10 cellular contexts compared by ENCODE assay signal in the genomic region with DNA sequence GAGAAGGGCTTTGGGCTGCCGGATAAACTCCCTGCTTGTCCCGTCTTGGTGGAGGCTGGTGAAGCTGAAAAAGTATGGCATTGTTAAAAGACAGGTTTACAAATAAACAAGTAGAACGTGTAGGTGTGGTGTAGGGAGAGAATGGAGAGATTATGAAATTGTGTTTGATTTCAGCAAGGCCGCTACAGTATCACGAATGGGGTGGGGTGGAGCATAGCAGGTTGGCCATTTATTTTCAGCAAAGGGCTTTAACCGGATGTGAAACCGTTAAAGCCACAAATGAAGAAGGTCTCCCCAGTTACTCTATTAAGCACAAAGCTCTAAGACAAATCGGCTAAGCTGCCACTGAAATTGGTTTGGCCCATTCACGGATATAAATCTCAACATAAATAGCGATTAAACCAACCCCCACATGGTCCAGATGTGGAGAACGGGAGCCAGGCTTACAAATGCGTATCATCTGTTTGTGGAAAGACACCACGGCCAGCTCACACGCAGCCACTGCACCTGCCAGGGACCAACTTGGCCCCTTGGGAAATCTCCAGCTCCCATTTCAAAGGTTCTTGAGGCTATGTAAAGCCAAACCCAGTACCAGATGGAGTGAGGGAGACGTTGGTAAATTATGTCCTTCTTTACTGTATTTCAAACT.
DNase-seq lines count a peak whose midpoint lies in the region; ATAC-seq and TF ChIP-seq lines count a peak whose summit lies in the region.
"Had no signal": no experiment of that assay in that cellular context is flagged by ENCODE, and none has a peak within 500 bp of the region (broad histone marks: within the 10 kb centered on the region; RNA-seq: fewer than 3 reads in every experiment).

No MANE protein-coding gene starts in this region.

- H3K4me3 ChIP-seq in heart left ventricle (no peak overlapping the region), heart right ventricle (no peak overlapping the region), OCI-LY1 (ENCODE audit: low read depth, low read length, poor library complexity, severe bottlenecking) (peak overlapping the region; percentile 51), transverse colon (no peak overlapping the region)
- H3K4me3 ChIP-seq: skin epidermis had no signal

- peak overlapping the region; percentile 62 for H3K4me2 ChIP-seq in OCI-LY1 (ENCODE audit: low read length)

- H3K9me2 ChIP-seq in OCI-LY1 (ENCODE audit: low read depth, low read length) = no peaks in the 10 kb centered on the region

- H3K9me3 ChIP-seq in heart left ventricle = no peaks in the 10 kb centered on the region
- H3K9me3 ChIP-seq in heart right ventricle = no peaks in the 10 kb centered on the region
- H3K9me3 ChIP-seq in OCI-LY1 (ENCODE audit: low read length) = no peaks in the 10 kb centered on the region
- no peaks in the 10 kb centered on the region for H3K9me3 ChIP-seq in transverse colon

- no peaks in the 10 kb centered on the region for H4K20me1 ChIP-seq in OCI-LY1 (ENCODE audit: insufficient read depth, low read length)

- H3K79me2 ChIP-seq in OCI-LY1 (ENCODE audit: insufficient read depth, low read length) = peaks cover 20% of the 10 kb centered on the region

- TF ChIP-seq POLR2A in heart left ventricle (IDR thresholded peaks at IDR 0.05) (no peak), transverse colon (IDR thresholded peaks at IDR 0.05) (no peak)

- DNase-seq in heart left ventricle (no peak), heart right ventricle (no peak), substantia nigra (lab: John Stamatoyannopoulos, UW) (peak in 1 of 49 donors; percentile 11), transverse colon (no peak), hippocampal formation (lab: John Stamatoyannopoulos, UW) (no peak), activated gamma-delta T cell (lab: John Stamatoyannopoulos, UW) (no peak)
- DNase-seq: AML-193 had no signal

- WGBS in heart left ventricle, 4 donors = 85 to 90% (median 88%) methylated on average over 15 of the region's 15 CpGs
- 87 to 88% methylated on average over 15 of the region's 15 CpGs for WGBS in heart right ventricle, 2 donors
- WGBS in transverse colon (ENCODE audit: low coverage in 1 of 2), 2 donors = 71 to 74% methylated on average over 5 to 15 of the region's 15 CpGs

- H3F3A ChIP-seq in OCI-LY1 (ENCODE audit: insufficient read depth, low read length) = 0 out of 2 replicates have a peak, but pooled peaks cover 4% of the 10 kb centered on the region

- no peak overlapping the region for H2AFZ ChIP-seq in OCI-LY1 (ENCODE audit: low read length)

- peaks cover 0 to 46% (median 29%) of the 10 kb centered on the region in 9 donors for H3K36me3 ChIP-seq in heart left ventricle
- H3K36me3 ChIP-seq in heart right ventricle = peaks cover 0 to 75% (median 19%) of the 10 kb centered on the region in 9 donors
- H3K36me3 ChIP-seq in OCI-LY1 (ENCODE audit: insufficient read depth, low read length) = peaks cover 73% of the 10 kb centered on the region
- H3K36me3 ChIP-seq in transverse colon = peaks cover 0 to 7% (median 0%) of the 10 kb centered on the region in 4 donors

- H3K4me1 ChIP-seq in heart left ventricle (peaks cover 0 to 46% (median 26%) of the 10 kb centered on the region in 12 donors), heart right ventricle (peaks cover 8 to 48% (median 31%) of the 10 kb centered on the region in 9 donors), OCI-LY1 (ENCODE audit: insufficient read depth, low read length, severe bottlenecking) (peaks cover 82% of the 10 kb centered on the region), transverse colon (no peaks in the 10 kb centered on the region)

- H3K9ac ChIP-seq in OCI-LY1 (ENCODE audit: low read length) = peak overlapping the region; percentile 64

- ATAC-seq in heart left ventricle (no peak), heart right ventricle (no peak), HG03175 (IDR thresholded peaks at IDR 0.05; ENCODE audit: unreplicated experiment) (peak; percentile 60)

- intact Hi-C loops in heart left ventricle (cut with DNase I) (loop anchor here in 5 of 10 donors (5.0 to 10.0 kb wide), 4 partner anchors 50 to 508 kb away; no protein-coding TSS in a partner anchor), heart right ventricle (cut with DNase I) (loop anchor here in 2 of 10 donors (5.0 kb wide), 2 partner anchors 50 to 55 kb away; no protein-coding TSS in a partner anchor), transverse colon (cut with DNase I; ENCODE audit: low total_unique reads) (no loop called here)

- TF ChIP-seq CTCF in heart left ventricle (IDR thresholded peaks at IDR 0.05) (no peak), heart right ventricle (IDR thresholded peaks at IDR 0.05) (no peak), OCI-LY1 (IDR thresholded peaks at IDR 0.05; ENCODE audit: low read length) (no peak), transverse colon (IDR thresholded peaks at IDR 0.05) (no peak)

- no peak for TF ChIP-seq EP300 in transverse colon (IDR thresholded peaks at IDR 0.05; ENCODE audit: low read depth)

- in situ Hi-C loops in transverse colon (cut with MboI; ENCODE audit: low pct_ligation_motif_present in 1 of 4, low pct_unique_long_range_greater_than_20kb in 1 of 4, low sequenced_read_pairs in 3 of 4) = loop anchor here in 2 of 4 donors (10.0 to 25.0 kb wide), 2 partner anchors 122 to 350 kb away; no protein-coding TSS in a partner anchor

- peak overlapping the region in 7 of 12 donors; percentile 22 to 76 (median 41) for H3K27ac ChIP-seq in heart left ventricle
- peak overlapping the region in 5 of 10 donors; percentile 41 to 75 (median 66) for H3K27ac ChIP-seq in heart right ventricle
- H3K27ac ChIP-seq in OCI-LY1 (ENCODE audit: low read depth, low read length, poor library complexity, severe bottlenecking) = peak overlapping the region; percentile 97
- H3K27ac ChIP-seq in substantia nigra (ENCODE audit: low read depth, low read length, poor library complexity, severe bottlenecking) = peak overlapping the region; percentile 74
- H3K27ac ChIP-seq in transverse colon = peak overlapping the region in 2 of 4 donors; percentile 24 to 63

- no peaks in the 10 kb centered on the region for H3K27me3 ChIP-seq in heart left ventricle
- H3K27me3 ChIP-seq in heart right ventricle = no peaks in the 10 kb centered on the region
- no peaks in the 10 kb centered on the region for H3K27me3 ChIP-seq in OCI-LY1 (ENCODE audit: insufficient read depth, low read length)
- H3K27me3 ChIP-seq in transverse colon = no peaks in the 10 kb centered on the region
